ENCODE assay signal across 27 cellular contexts in genomic region chr22:49423125-49423650, GRCh38.
"Had no signal": no experiment of that assay in that cellular context is flagged by ENCODE, and none has a peak within 500 bp of the region (broad histone marks: within the 10 kb centered on the region; RNA-seq: fewer than 3 reads in every experiment).

No MANE protein-coding gene starts in this region.

- H3K9me3 Mint-ChIP-seq: activated CD4-positive, alpha-beta T cell treated with anti-CD3 and anti-CD28 coated beads, Interleukin-2, amount 10 ng/mL, durations not matched to agents 24 days and 14 days; activated T-cell treated with anti-CD3 and anti-CD28 coated beads, Interleukin-2, amount 50 U/mL, for 72 hours; activated T-helper 2 cell treated with anti-CD3 and anti-CD28 coated beads, Interferon-gamma antibody, Interleukin-2, Interleukin-4, amounts not matched to agents 10 μg/mL and 5 μg/mL and 100 μg/mL, durations not matched to agents 14 hours and 24 hours and 36 hours had no signal

- DNase-seq: activated B cell treated with CpG ODN at 0.5 μM for 24 hours; activated CD4-positive, alpha-beta T cell treated with anti-CD3 and anti-CD28 coated beads for 1 hour; activated CD4-positive, alpha-beta T cell treated with anti-CD3 and anti-CD28 coated beads, Interleukin-2, amount 10 ng/mL, durations not matched to agents 24 days and 14 days; activated CD4-positive, alpha-beta T cell treated with anti-CD3 and anti-CD28 coated beads, Interleukin-2, amount 50 U/mL, for 48 hours; activated CD8-positive, alpha-beta memory T cell treated with anti-CD3 and anti-CD28 coated beads for 24 hours; activated naive CD4-positive, alpha-beta T cell; activated T-cell treated with anti-CD3 and anti-CD28 coated beads, Interleukin-2, amount 50 U/mL, for 72 hours; aorta; central memory CD4-positive, alpha-beta T cell; KG1; MG63; NCI-H1105; NCI-H1436; NCI-H1694 treated with DMSO at 0.1 percent for 48 hours; NCI-H2029 treated with DMSO at 0.1 percent for 48 hours; NCI-H345; NCI-H510A treated with DMSO at 0.1 percent for 48 hours; NCI-H69; T-cell; T-helper 2 cell; T1000 had no signal

- H3K9me3 ChIP-seq: MG63 had no signal

- H3K4me1 Mint-ChIP-seq: activated B cell treated with CpG ODN at 0.5 μM for 24 hours; activated CD4-positive, alpha-beta T cell treated with anti-CD3 and anti-CD28 coated beads, Interleukin-2, amount 10 ng/mL, durations not matched to agents 24 days and 14 days; activated naive CD4-positive, alpha-beta T cell treated with anti-CD3 and anti-CD28 coated beads, Interleukin-2, amount 50 U/mL, for 24 hours; IgD-negative memory B cell had no signal

- H3K27ac Mint-ChIP-seq: activated B cell treated with CpG ODN at 0.5 μM for 24 hours; activated CD4-positive, alpha-beta T cell treated with anti-CD3 and anti-CD28 coated beads, Interleukin-2, amount 10 ng/mL, durations not matched to agents 24 days and 14 days; activated naive CD4-positive, alpha-beta T cell treated with anti-CD3 and anti-CD28 coated beads, Interleukin-2, amount 50 U/mL, for 24 hours; activated T-cell treated with anti-CD3 and anti-CD28 coated beads, Interleukin-2, amount 50 U/mL, for 72 hours; activated T-helper 2 cell treated with anti-CD3 and anti-CD28 coated beads, Interferon-gamma antibody, Interleukin-2, Interleukin-4, amounts not matched to agents 10 μg/mL and 5 μg/mL and 100 μg/mL, durations not matched to agents 14 hours and 24 hours and 36 hours; IgD-negative memory B cell; T-cell had no signal

- H3K4me3 Mint-ChIP-seq: activated B cell treated with CpG ODN at 0.5 μM for 24 hours; activated CD4-positive, alpha-beta T cell treated with anti-CD3 and anti-CD28 coated beads, Interleukin-2, amount 10 ng/mL, durations not matched to agents 24 days and 14 days; activated naive CD4-positive, alpha-beta T cell treated with anti-CD3 and anti-CD28 coated beads, Interleukin-2, amount 50 U/mL, for 24 hours; activated T-cell treated with anti-CD3 and anti-CD28 coated beads, Interleukin-2, amount 50 U/mL, for 72 hours; IgD-negative memory B cell; T-cell had no signal

- FAIRE-seq: bronchial epithelial cell, TTC549 had no signal

- H3K27me3 Mint-ChIP-seq: activated CD4-positive, alpha-beta T cell treated with anti-CD3 and anti-CD28 coated beads, Interleukin-2, amount 10 ng/mL, durations not matched to agents 24 days and 14 days; IgD-negative memory B cell had no signal

- H3K4me3 ChIP-seq: MG63 had no signal

- ATAC-seq: activated T-cell treated with anti-CD3 and anti-CD28 coated beads, Interleukin-2, amount 50 U/mL, for 72 hours; Right ventricle myocardium inferior; T-cell had no signal

- H3K36me3 ChIP-seq: MG63 had no signal

- H3K36me3 Mint-ChIP-seq: activated naive CD4-positive, alpha-beta T cell treated with anti-CD3 and anti-CD28 coated beads, Interleukin-2, amount 50 U/mL, for 24 hours; T-cell had no signal
